ENCODE assay signal across 8 cellular contexts in the genomic region with DNA sequence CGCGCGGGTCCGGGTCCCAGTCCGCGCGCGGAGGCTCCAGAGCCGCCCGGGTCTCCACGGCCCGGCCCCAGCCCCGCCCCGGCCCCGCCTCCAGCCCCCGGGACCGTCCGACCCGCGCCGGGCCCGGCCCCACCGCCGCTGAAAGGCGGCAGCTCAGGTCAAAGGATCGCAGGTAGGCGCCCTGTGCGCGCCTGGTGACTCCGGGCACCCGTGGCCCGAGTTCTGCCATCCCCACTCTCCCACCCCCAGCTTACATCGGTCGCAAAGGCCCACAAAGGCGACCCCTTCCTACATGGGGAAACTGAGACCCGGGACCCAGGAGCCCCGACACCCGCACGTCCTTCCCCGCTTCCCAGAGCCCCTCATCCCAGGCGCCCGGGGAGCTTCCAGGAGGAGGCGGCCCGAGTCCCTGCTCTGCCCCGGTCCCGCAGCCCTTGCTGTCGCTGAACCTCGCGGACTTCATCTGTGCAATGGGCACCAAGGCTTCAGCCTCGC. TPM values are rescaled to one million over a fixed set of nuclear protein-coding genes. Genes with fewer than 3 reads are reported as not detected.
A peak's percentile ranks its signal among the peaks of the same experiment; 100 is the strongest.
DNase-seq lines count a peak whose midpoint lies in the region; ATAC-seq and TF ChIP-seq lines count a peak whose summit lies in the region.

TMEM200B (minus strand) TSS at position 33 of the 495 bp plus-strand sequence. CDS start 2,075 bp downstream, outside the sequence.

- H3K27ac ChIP-seq in VCaP, result peak within 1 kb of the TSS; percentile 44; the same call in 1 of the 2 replicates

- peak within 1 kb of the TSS; percentile 77 for H3K4me3 Mint-ChIP-seq in progenitor cell of endocrine pancreas (ENCODE audit: low read depth)

- no peaks in the 10 kb centered on the region for H3K9me3 Mint-ChIP-seq in progenitor cell of endocrine pancreas (ENCODE audit: low read depth)

- TF ChIP-seq CTCF in VCaP (conservative IDR thresholded peaks at IDR 0.05) (no peak), progenitor cell of endocrine pancreas (IDR thresholded peaks at IDR 0.05; ENCODE audit: unreplicated experiment) (no peak)

- peak within 1 kb of the TSS; percentile 84 for H3K27ac Mint-ChIP-seq in progenitor cell of endocrine pancreas

- peaks cover 17% of the 10 kb centered on the region for H3K27me3 Mint-ChIP-seq in progenitor cell of endocrine pancreas

- H3K36me3 Mint-ChIP-seq in progenitor cell of endocrine pancreas (ENCODE audit: insufficient read depth), result peaks cover 7% of the 10 kb centered on the region

- ATAC-seq in GM19351 (IDR thresholded peaks at IDR 0.05; ENCODE audit: unreplicated experiment) (no peak), GM21786 (IDR thresholded peaks at IDR 0.05; ENCODE audit: unreplicated experiment) (no peak)

- peaks cover 8% of the 10 kb centered on the region for H3K4me1 Mint-ChIP-seq in progenitor cell of endocrine pancreas (ENCODE audit: low read depth)

- DNase-seq in GM03348 (ENCODE audit: low spot score) (peak; percentile 65), glomerular visceral epithelial cell (ENCODE audit: extremely low spot score) (peak; percentile 54), progenitor cell of endocrine pancreas (ENCODE audit: low spot score, unreplicated experiment) (peak; percentile 32), pons (ENCODE audit: low spot score) (no peak), COLO829 (ENCODE audit: low spot score) (no peak)

RNA-seq across cellular contexts. Expression of gene TMEM200B, which starts in this region (rescaled TPM):
- 13.3 and 15.0 TPM in 2 replicates for total RNA-seq in progenitor cell of endocrine pancreas

Comparison
In these comparisons a context has a peak if more than half of its experiments do, and no peak if none do; other contexts are left out.
1. DNase-seq: peak in GM03348 (single experiment), glomerular visceral epithelial cell (single experiment) and progenitor cell of endocrine pancreas (single experiment); none in pons (single experiment) and COLO829 (single experiment).